18 cellular contexts compared by ENCODE assay signal in the genomic region with DNA sequence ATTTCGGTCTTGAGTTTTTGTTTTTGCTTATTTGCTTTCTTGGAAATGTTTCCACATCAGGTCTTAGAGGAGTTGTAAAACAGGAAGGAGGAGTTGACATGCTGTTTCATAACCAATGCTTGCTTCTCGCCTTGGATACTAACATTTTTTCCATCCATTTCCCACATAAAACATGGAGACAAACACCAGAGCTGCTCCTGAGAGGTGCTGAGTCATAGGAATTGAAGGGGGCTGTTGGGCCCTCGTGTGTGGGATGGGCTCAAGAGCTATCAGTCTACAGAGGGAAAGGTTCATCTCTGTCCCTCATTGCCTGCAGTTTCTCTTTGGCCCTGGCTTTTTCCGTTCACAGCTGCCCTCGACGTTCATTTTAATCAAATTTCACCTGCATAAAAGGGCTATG. TPM values are rescaled to one million over a fixed set of nuclear protein-coding genes. Genes with fewer than 3 reads are reported as not detected.
A peak's percentile ranks its signal among the peaks of the same experiment; 100 is the strongest.
DNase-seq lines count a peak whose midpoint lies in the region; ATAC-seq and TF ChIP-seq lines count a peak whose summit lies in the region.
"Had no signal": no experiment of that assay in that cellular context is flagged by ENCODE, and none has a peak within 500 bp of the region (broad histone marks: within the 10 kb centered on the region; RNA-seq: fewer than 3 reads in every experiment).

No MANE protein-coding gene starts in this region.

- H3K4me3 Mint-ChIP-seq in natural killer cell treated with Interleukin-12 subunit alpha and Interleukin-12 subunit beta and Interleukin-15 and Interleukin-18, amount 100 ng/mL, for 72 hours, result no peak overlapping the region
- H3K4me3 Mint-ChIP-seq: activated CD8-positive, alpha-beta T cell treated with anti-CD3 and anti-CD28 coated beads, Interleukin-2, amount 10 ng/mL, durations not matched to agents 7 days and 5 days; immature natural killer cell; stimulated activated naive CD8-positive, alpha-beta T cell treated with anti-CD3 and anti-CD28 coated beads, Interleukin-15, Interleukin-2, amounts not matched to agents 100 ng/mL and 50 ng/mL, for 24 hours had no signal

- H3K36me3 Mint-ChIP-seq in natural killer cell treated with Interleukin-12 subunit alpha and Interleukin-12 subunit beta and Interleukin-15 and Interleukin-18, amount 100 ng/mL, for 72 hours, result no peaks in the 10 kb centered on the region

- no peak overlapping the region for H3K4me3 ChIP-seq in fibroblast of mammary gland (ENCODE audit: control insufficient read depth, low read depth, low read length)
- H3K4me3 ChIP-seq in skeletal muscle cell (ENCODE audit: low read depth, low read length), result peak overlapping the region; percentile 20
- no peak overlapping the region for H3K4me3 ChIP-seq in body of pancreas
- no peak overlapping the region for H3K4me3 ChIP-seq in right cardiac atrium (ENCODE audit: low read length)
- H3K4me3 ChIP-seq: dorsolateral prefrontal cortex had no signal

- TF ChIP-seq POLR2A in body of pancreas (IDR thresholded peaks at IDR 0.05), result no peak

- H3K27me3 ChIP-seq in body of pancreas (no peaks in the 10 kb centered on the region), right cardiac atrium (ENCODE audit: control insufficient read depth, insufficient read depth) (no peaks in the 10 kb centered on the region)

- H3K9me3 ChIP-seq in body of pancreas (no peaks in the 10 kb centered on the region), right cardiac atrium (ENCODE audit: control insufficient read depth, low read length) (no peaks in the 10 kb centered on the region)

- H3K36me3 ChIP-seq in body of pancreas (replicated peaks in 1 of 2; ENCODE audit: insufficient read depth in 1 of 2, low read depth in 2 of 2), result no peaks in the 10 kb centered on the region

- WGBS in body of pancreas, 2 donors, result 71 to 77% methylated on average over 6 of the region's 6 CpGs
- WGBS in right cardiac atrium, result 55% methylated on average over 6 of the region's 6 CpGs

- intact Hi-C loops in body of pancreas (cut with DNase I) (no loop called here), right cardiac atrium (cut with DNase I) (no loop called here)

- H3K27ac ChIP-seq in body of pancreas (no peak overlapping the region), right cardiac atrium (ENCODE audit: low read length) (no peak overlapping the region)
- H3K27ac ChIP-seq: dorsolateral prefrontal cortex had no signal

- peaks cover 9% of the 10 kb centered on the region for H3K4me1 ChIP-seq in body of pancreas
- peaks cover 4% of the 10 kb centered on the region for H3K4me1 ChIP-seq in right cardiac atrium (ENCODE audit: control insufficient read depth, insufficient read depth, low read length)

- no peak overlapping the region for H3K27ac Mint-ChIP-seq in natural killer cell treated with Interleukin-12 subunit alpha and Interleukin-12 subunit beta and Interleukin-15 and Interleukin-18, amount 100 ng/mL, for 72 hours
- H3K27ac Mint-ChIP-seq: activated CD8-positive, alpha-beta T cell treated with anti-CD3 and anti-CD28 coated beads, Interleukin-2, amount 10 ng/mL, durations not matched to agents 7 days and 5 days; immature natural killer cell; stimulated activated naive CD8-positive, alpha-beta T cell treated with anti-CD3 and anti-CD28 coated beads, Interleukin-15, Interleukin-2, amounts not matched to agents 100 ng/mL and 50 ng/mL, for 24 hours had no signal

- peaks cover 25 to 32% of the 10 kb centered on the region in 2 donors for H3K4me1 Mint-ChIP-seq in natural killer cell treated with Interleukin-12 subunit alpha and Interleukin-12 subunit beta and Interleukin-15 and Interleukin-18, amount 100 ng/mL, for 72 hours (ENCODE audit: low read depth in 2 of 2)

- DNase-seq in GM04503 (ENCODE audit: low read depth) (peak; percentile 30), RPMI7951 (ENCODE audit: low read depth) (peak; percentile 68), fibroblast of mammary gland (ENCODE audit: low read depth) (peak; percentile 69), skeletal muscle cell (ENCODE audit: low read depth) (peak; percentile 65), DMS79 treated with DMSO at 0.1 percent for 48 hours (lab: John Stamatoyannopoulos, UW) (no peak), body of pancreas (no peak), right cardiac atrium (no peak)
- DNase-seq in natural killer cell treated with Interleukin-12 subunit alpha and Interleukin-12 subunit beta and Interleukin-15 and Interleukin-18, amount 100 ng/mL, for 72 hours (ENCODE audit: low spot score), result no peak
- DNase-seq: activated CD8-positive, alpha-beta T cell treated with anti-CD3 and anti-CD28 coated beads, Interleukin-2, amount 10 ng/mL, durations not matched to agents 7 days and 5 days; C1 segment of cervical spinal cord; DND-41; dorsolateral prefrontal cortex; immature natural killer cell; midbrain; NCI-H1417; NCI-H345 had no signal

- TF ChIP-seq CTCF in fibroblast of mammary gland (conservative IDR thresholded peaks at IDR 0.05; ENCODE audit: control insufficient read depth, insufficient read depth, low read depth, low read length) (no peak), body of pancreas (IDR thresholded peaks at IDR 0.05) (no peak)

- H3K9me3 Mint-ChIP-seq in natural killer cell treated with Interleukin-12 subunit alpha and Interleukin-12 subunit beta and Interleukin-15 and Interleukin-18, amount 100 ng/mL, for 72 hours, result no peaks in the 10 kb centered on the region
- H3K9me3 Mint-ChIP-seq: immature natural killer cell; stimulated activated naive CD8-positive, alpha-beta T cell treated with anti-CD3 and anti-CD28 coated beads, Interleukin-15, Interleukin-2, amounts not matched to agents 100 ng/mL and 50 ng/mL, for 24 hours had no signal

- no peak for ATAC-seq in natural killer cell treated with Interleukin-12 subunit alpha and Interleukin-12 subunit beta and Interleukin-15 and Interleukin-18, amount 100 ng/mL, for 72 hours
- ATAC-seq in body of pancreas (no peak), right cardiac atrium (no peak)
- ATAC-seq: activated CD8-positive, alpha-beta T cell treated with anti-CD3 and anti-CD28 coated beads, Interleukin-2, amount 10 ng/mL, durations not matched to agents 7 days and 5 days; HCT116 had no signal

- no peaks in the 10 kb centered on the region for H3K27me3 Mint-ChIP-seq in natural killer cell treated with Interleukin-12 subunit alpha and Interleukin-12 subunit beta and Interleukin-15 and Interleukin-18, amount 100 ng/mL, for 72 hours
- H3K27me3 Mint-ChIP-seq: stimulated activated naive CD8-positive, alpha-beta T cell treated with anti-CD3 and anti-CD28 coated beads, Interleukin-15, Interleukin-2, amounts not matched to agents 100 ng/mL and 50 ng/mL, for 24 hours had no signal

RNA-seq across cellular contexts. Expression of a gene that starts 29.9 kb away (rescaled TPM):
- total RNA-seq in RPMI7951 (2014; rRNA removed; shearing (Covaris generic)), result 13.9 and 17.2 TPM in 2 replicates
- 10 to 100 TPM; 32.3 to 37.9 TPM for total RNA-seq in natural killer cell treated with Interleukin-12 subunit alpha and Interleukin-12 subunit beta and Interleukin-15 and Interleukin-18, amount 100 ng/mL, for 72 hours
- total RNA-seq in body of pancreas (10 to 100 TPM in 1 of 2 donors, 1 to 10 TPM in 1; 7.9 to 16.3 TPM), right cardiac atrium (10 to 100 TPM; 13.4 to 16.3 (median 14.4) TPM)
- 5.1 TPM for polyA plus RNA-seq in right cardiac atrium

Comparison
In these comparisons a context has a peak if more than half of its experiments do, and no peak if none do; other contexts are left out.
1. DNase-seq: peak in GM04503 (single experiment), RPMI7951 (single experiment), fibroblast of mammary gland (single experiment) and skeletal muscle cell (single experiment); none in DMS79 treated with DMSO at 0.1 percent for 48 hours (single experiment), natural killer cell treated with Interleukin-12 subunit alpha and Interleukin-12 subunit beta and Interleukin-15 and Interleukin-18, amount 100 ng/mL, for 72 hours (single experiment), body of pancreas (0 of 4) and right cardiac atrium (0 of 3).